1 cellular context compared by ENCODE assay signal in genomic region chr13:49641810-49642291, GRCh38.
TF ChIP-seq lines count a peak whose summit lies in the region.

No MANE protein-coding gene starts in this region.

TF ChIP-seq in GM23338, 12 proteins besides CTCF, POLR2A, EP300 and RAD21 (continued from another document):
- TF ChIP-seq ZNF462 (CRISPR knock-in tag; IDR thresholded peaks at IDR 0.05) = no peak
- no peak for TF ChIP-seq NANOG (IDR thresholded peaks at IDR 0.05; ENCODE audit: borderline replicate concordance)
- TF ChIP-seq JUNB (IDR thresholded peaks at IDR 0.05; ENCODE audit: unreplicated experiment) = no peak
- TF ChIP-seq ZNF331 (CRISPR knock-in tag; IDR thresholded peaks at IDR 0.05; ENCODE audit: low read depth) = no peak
